ENCODE assay signal across 16 cellular contexts in genomic region chr13:102914629-102914935, GRCh38.
"Had no signal": no experiment of that assay in that cellular context is flagged by ENCODE, and none has a peak within 500 bp of the region (broad histone marks: within the 10 kb centered on the region; RNA-seq: fewer than 3 reads in every experiment).

No MANE protein-coding gene starts in this region.

- H3K9me3 ChIP-seq: mucosa of descending colon, psoas muscle had no signal

- H3K27me3 ChIP-seq: heart left ventricle had no signal

- H3K36me3 Mint-ChIP-seq: activated naive CD8-positive, alpha-beta T cell treated with anti-CD3 and anti-CD28 coated beads for 36 hours; immature natural killer cell; natural killer cell treated with Interleukin-12 subunit alpha and Interleukin-12 subunit beta and Interleukin-15 and Interleukin-18, amount 100 ng/mL, for 72 hours; T-cell had no signal

- H3K9me3 Mint-ChIP-seq: activated naive CD8-positive, alpha-beta T cell treated with anti-CD3 and anti-CD28 coated beads for 36 hours; effector memory CD8-positive, alpha-beta T cell; immature natural killer cell; natural killer cell treated with Interleukin-12 subunit alpha and Interleukin-12 subunit beta and Interleukin-15 and Interleukin-18, amount 100 ng/mL, for 72 hours; stimulated activated naive CD8-positive, alpha-beta T cell treated with anti-CD3 and anti-CD28 coated beads, Interleukin-15, Interleukin-2, amounts not matched to agents 100 ng/mL and 50 ng/mL, for 24 hours; T-cell had no signal

- DNase-seq: activated CD4-positive, alpha-beta T cell treated with anti-CD3 and anti-CD28 coated beads, Interleukin-2, amount 50 U/mL, for 1 hour; activated CD8-positive, alpha-beta memory T cell treated with anti-CD3 and anti-CD28 coated beads for 24 hours; activated gamma-delta T cell treated with Interleukin-2 at 50 U/mL for 16 hours; activated naive CD8-positive, alpha-beta T cell treated with anti-CD3 and anti-CD28 coated beads for 36 hours; effector memory CD8-positive, alpha-beta T cell; heart left ventricle; immature natural killer cell; left colon; psoas muscle; spleen; T-cell; T-helper 9 cell had no signal

- H3K4me3 Mint-ChIP-seq: activated naive CD8-positive, alpha-beta T cell treated with anti-CD3 and anti-CD28 coated beads for 36 hours; effector memory CD8-positive, alpha-beta T cell; immature natural killer cell; natural killer cell treated with Interleukin-12 subunit alpha and Interleukin-12 subunit beta and Interleukin-15 and Interleukin-18, amount 100 ng/mL, for 72 hours; stimulated activated naive CD8-positive, alpha-beta T cell treated with anti-CD3 and anti-CD28 coated beads, Interleukin-15, Interleukin-2, amounts not matched to agents 100 ng/mL and 50 ng/mL, for 24 hours; T-cell had no signal

- H3K4me1 ChIP-seq: spleen had no signal

- H3K4me1 Mint-ChIP-seq: activated naive CD8-positive, alpha-beta T cell treated with anti-CD3 and anti-CD28 coated beads for 36 hours; immature natural killer cell; T-cell had no signal

- ATAC-seq: effector memory CD8-positive, alpha-beta T cell; heart left ventricle; natural killer cell treated with Interleukin-12 subunit alpha and Interleukin-12 subunit beta and Interleukin-15 and Interleukin-18, amount 100 ng/mL, for 72 hours; sciatic nerve; T-cell had no signal

- H3K27ac Mint-ChIP-seq: activated naive CD8-positive, alpha-beta T cell treated with anti-CD3 and anti-CD28 coated beads for 36 hours; effector memory CD8-positive, alpha-beta T cell; immature natural killer cell; natural killer cell treated with Interleukin-12 subunit alpha and Interleukin-12 subunit beta and Interleukin-15 and Interleukin-18, amount 100 ng/mL, for 72 hours; stimulated activated naive CD8-positive, alpha-beta T cell treated with anti-CD3 and anti-CD28 coated beads, Interleukin-15, Interleukin-2, amounts not matched to agents 100 ng/mL and 50 ng/mL, for 24 hours; T-cell had no signal

- H3K4me3 ChIP-seq: heart left ventricle, mucosa of descending colon, psoas muscle, spleen had no signal

- H3K36me3 ChIP-seq: heart left ventricle, spleen had no signal
